ENCODE assay signal across 1 cellular context in the genomic region with DNA sequence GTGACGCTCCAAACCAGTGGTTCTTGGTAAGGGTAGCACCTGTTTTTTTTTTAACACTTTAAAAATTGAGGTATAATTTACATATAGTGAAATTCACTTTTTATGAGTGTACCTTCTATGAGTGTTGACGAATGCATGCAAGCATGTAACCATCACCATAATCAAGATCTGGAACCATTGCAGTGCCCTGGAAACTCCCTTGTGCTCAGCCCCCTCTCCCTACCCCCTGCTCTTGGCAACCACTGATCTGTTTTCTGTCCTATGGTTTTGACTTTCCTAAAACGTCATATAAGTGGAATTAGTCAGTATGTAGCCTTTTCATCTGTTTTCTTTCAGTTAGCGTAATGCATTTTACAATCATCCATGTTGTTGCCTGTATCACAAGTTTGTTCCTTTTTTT.
TF ChIP-seq lines count a peak whose summit lies in the region.

No MANE protein-coding gene starts in this region.

TF ChIP-seq in GM12878, 131 proteins besides CTCF, POLR2A, EP300 and RAD21:
- TF ChIP-seq SUPT20H (IDR thresholded peaks at IDR 0.05; ENCODE audit: borderline replicate concordance, control insufficient read depth, low read depth, low read length) (no peak), NFIC (IDR thresholded peaks at IDR 0.05; ENCODE audit: low read depth, low read length) (peak; percentile 32; the same call in 1 of the 2 replicates), RUNX3 (IDR thresholded peaks at IDR 0.05; ENCODE audit: low read length) (peak; percentile 55), FOXM1 (IDR thresholded peaks at IDR 0.05; ENCODE audit: low read depth, low read length) (0 out of 2 replicates have a peak, but pooled peaks have one; percentile 24), ZZZ3 (IDR thresholded peaks at IDR 0.05; ENCODE audit: control insufficient read depth, insufficient read length, low read depth) (no peak), PAX5 (IDR thresholded peaks at IDR 0.05; ENCODE audit: borderline replicate concordance, low read depth, low read length) (peak; percentile 10; the same call in 1 of the 2 replicates)
